17 cellular contexts compared by ENCODE assay signal in the genomic region with DNA sequence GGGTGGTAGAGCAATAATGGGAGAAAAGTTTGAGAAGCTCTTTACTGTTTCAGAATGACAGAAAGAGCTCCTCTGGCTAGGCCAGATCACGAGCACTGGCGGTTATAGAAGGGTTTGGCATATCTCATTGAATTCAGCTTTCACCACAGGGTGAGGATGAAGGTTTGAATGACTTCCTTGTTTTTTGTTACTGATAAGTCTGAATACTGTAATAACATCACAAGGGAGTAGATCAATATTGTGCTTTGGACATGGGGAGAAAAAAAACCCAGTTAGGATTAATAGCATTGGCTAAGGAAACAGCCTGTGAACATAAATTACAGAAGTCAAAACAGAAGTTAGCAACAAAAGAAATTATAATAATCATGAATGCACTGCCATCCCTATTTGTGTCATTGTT.
"Had no signal": no experiment of that assay in that cellular context is flagged by ENCODE, and none has a peak within 500 bp of the region (broad histone marks: within the 10 kb centered on the region; RNA-seq: fewer than 3 reads in every experiment).

No MANE protein-coding gene starts in this region.

- H3K4me3 ChIP-seq: pancreas, stomach, thoracic aorta had no signal

- DNase-seq: activated CD4-positive, CD25-positive, alpha-beta regulatory T cell; activated CD8-positive, alpha-beta memory T cell treated with anti-CD3 and anti-CD28 coated beads, Interleukin-2, amount 50 U/mL, for 4 hours; activated CD8-positive, alpha-beta T cell treated with anti-CD3 and anti-CD28 coated beads for 36 hours; activated naive CD4-positive, alpha-beta T cell treated with anti-CD3 and anti-CD28 coated beads for 36 hours; amygdala; brain microvascular endothelial cell; dermis blood vessel endothelial cell; glutamatergic neuron; mesenchymal stem cell; pancreas; stimulated activated CD4-positive, alpha-beta T cell treated with anti-CD3 and anti-CD28 coated beads, Interleukin-15, amount 100 ng/mL, for 24 hours; stimulated activated CD4-positive, alpha-beta T cell treated with anti-CD3 and anti-CD28 coated beads, Interleukin-4, amount 100 ng/mL, for 24 hours; T-cell had no signal

- H3K27ac ChIP-seq: brain microvascular endothelial cell, pancreas, stomach, thoracic aorta had no signal

- ATAC-seq: activated CD8-positive, alpha-beta T cell treated with anti-CD3 and anti-CD28 coated beads for 36 hours; activated T-helper 17 cell treated with anti-CD3 and anti-CD28 coated beads, Interleukin-2, amount 50 U/mL, for 72 hours; esophagus mucosa; pancreas; T-cell had no signal

- H3K9me3 Mint-ChIP-seq: activated CD8-positive, alpha-beta T cell treated with anti-CD3 and anti-CD28 coated beads for 36 hours; activated naive CD4-positive, alpha-beta T cell treated with anti-CD3 and anti-CD28 coated beads for 36 hours; activated T-helper 17 cell treated with anti-CD3 and anti-CD28 coated beads, Interleukin-2, amount 50 U/mL, for 72 hours; T-cell had no signal

- H3K27me3 ChIP-seq: brain microvascular endothelial cell, pancreas, stomach had no signal

- FAIRE-seq: pancreas had no signal

- H3K4me3 Mint-ChIP-seq: activated CD8-positive, alpha-beta T cell treated with anti-CD3 and anti-CD28 coated beads for 36 hours; activated naive CD4-positive, alpha-beta T cell treated with anti-CD3 and anti-CD28 coated beads for 36 hours; activated T-helper 17 cell treated with anti-CD3 and anti-CD28 coated beads, Interleukin-2, amount 50 U/mL, for 72 hours; T-cell had no signal

- H3K27ac Mint-ChIP-seq: activated CD8-positive, alpha-beta T cell treated with anti-CD3 and anti-CD28 coated beads for 36 hours; activated naive CD4-positive, alpha-beta T cell treated with anti-CD3 and anti-CD28 coated beads for 36 hours; activated T-helper 17 cell treated with anti-CD3 and anti-CD28 coated beads, Interleukin-2, amount 50 U/mL, for 72 hours had no signal

- H3K27me3 Mint-ChIP-seq: activated CD8-positive, alpha-beta T cell treated with anti-CD3 and anti-CD28 coated beads for 36 hours; activated T-helper 17 cell treated with anti-CD3 and anti-CD28 coated beads, Interleukin-2, amount 50 U/mL, for 72 hours; T-cell had no signal

- H3K9me3 ChIP-seq: pancreas, stomach, thoracic aorta had no signal
